ENCODE assay signal across 12 cellular contexts in genomic region chr4:10983274-10983673, GRCh38.
DNase-seq lines count a peak whose midpoint lies in the region; ATAC-seq and TF ChIP-seq lines count a peak whose summit lies in the region.
"Had no signal": no experiment of that assay in that cellular context is flagged by ENCODE, and none has a peak within 500 bp of the region (broad histone marks: within the 10 kb centered on the region; RNA-seq: fewer than 3 reads in every experiment).

No MANE protein-coding gene starts in this region.

- H3K27ac ChIP-seq in breast epithelium (no peak overlapping the region), Karpas-422 (ENCODE audit: low read length) (no peak overlapping the region)
- H3K27ac ChIP-seq: psoas muscle had no signal

- no peak overlapping the region for H3K27ac Mint-ChIP-seq in MCF 10A (ENCODE audit: low read depth, unreplicated experiment)
- H3K27ac Mint-ChIP-seq in stimulated activated naive B cell treated with anti-CD40 and anti-IgM and Interleukin-4, amounts not matched to agents 10 μg/mL and 1 μg/mL and 100 μg/mL, for 72 hours, result no peak overlapping the region

- H3K27me3 ChIP-seq in breast epithelium (no peaks in the 10 kb centered on the region), Karpas-422 (ENCODE audit: low read length) (no peaks in the 10 kb centered on the region)

- no peak overlapping the region for H3K4me2 ChIP-seq in Karpas-422 (ENCODE audit: low read depth, low read length, poor library complexity, severe bottlenecking)

- no peak for TF ChIP-seq CTCF in MCF 10A (IDR thresholded peaks at IDR 0.05; ENCODE audit: unreplicated experiment)
- TF ChIP-seq CTCF in breast epithelium (IDR thresholded peaks at IDR 0.05), result no peak

- ATAC-seq in HG02938 (IDR thresholded peaks at IDR 0.05; ENCODE audit: unreplicated experiment) (peak; percentile 64), HG03045 (IDR thresholded peaks at IDR 0.05; ENCODE audit: unreplicated experiment) (no peak)
- peak; percentile 89 to 91 for ATAC-seq in stimulated activated naive B cell treated with anti-CD40 and anti-IgM and Interleukin-4, amounts not matched to agents 10 μg/mL and 1 μg/mL and 100 μg/mL, for 72 hours (replicated peaks)
- ATAC-seq: psoas muscle had no signal

- no peaks in the 10 kb centered on the region for H3K36me3 ChIP-seq in breast epithelium
- H3K36me3 ChIP-seq in Karpas-422 (ENCODE audit: insufficient read depth, low read length), result no peaks in the 10 kb centered on the region

- no peaks in the 10 kb centered on the region for H3K79me2 ChIP-seq in Karpas-422 (ENCODE audit: low read length)

- no peak overlapping the region for H3K4me3 Mint-ChIP-seq in MCF 10A (ENCODE audit: unreplicated experiment)
- peak overlapping the region in 1 of 2 donors; percentile 19 for H3K4me3 Mint-ChIP-seq in stimulated activated naive B cell treated with anti-CD40 and anti-IgM and Interleukin-4, amounts not matched to agents 10 μg/mL and 1 μg/mL and 100 μg/mL, for 72 hours

- H3K4me1 Mint-ChIP-seq in MCF 10A (ENCODE audit: insufficient read depth, unreplicated experiment), result no peaks in the 10 kb centered on the region
- peaks cover 18 to 20% of the 10 kb centered on the region in 2 donors for H3K4me1 Mint-ChIP-seq in stimulated activated naive B cell treated with anti-CD40 and anti-IgM and Interleukin-4, amounts not matched to agents 10 μg/mL and 1 μg/mL and 100 μg/mL, for 72 hours

- no peak overlapping the region for H3K9ac ChIP-seq in Karpas-422 (ENCODE audit: low read length)

- TF ChIP-seq POLR2A in breast epithelium (IDR thresholded peaks at IDR 0.05), result no peak

- peaks cover 48% of the 10 kb centered on the region for H3K9me3 Mint-ChIP-seq in MCF 10A (ENCODE audit: unreplicated experiment)
- peaks cover 0 to 1% of the 10 kb centered on the region in 2 donors for H3K9me3 Mint-ChIP-seq in stimulated activated naive B cell treated with anti-CD40 and anti-IgM and Interleukin-4, amounts not matched to agents 10 μg/mL and 1 μg/mL and 100 μg/mL, for 72 hours

- H3K36me3 Mint-ChIP-seq in MCF 10A (ENCODE audit: insufficient read depth, unreplicated experiment), result no peaks in the 10 kb centered on the region
- H3K36me3 Mint-ChIP-seq in stimulated activated naive B cell treated with anti-CD40 and anti-IgM and Interleukin-4, amounts not matched to agents 10 μg/mL and 1 μg/mL and 100 μg/mL, for 72 hours, result no peaks in the 10 kb centered on the region

- no peaks in the 10 kb centered on the region for H3K27me3 Mint-ChIP-seq in MCF 10A (ENCODE audit: insufficient read depth, unreplicated experiment)
- no peaks in the 10 kb centered on the region for H3K27me3 Mint-ChIP-seq in stimulated activated naive B cell treated with anti-CD40 and anti-IgM and Interleukin-4, amounts not matched to agents 10 μg/mL and 1 μg/mL and 100 μg/mL, for 72 hours

- intact Hi-C loops in MCF 10A (cut with micrococcal nuclease) (no loop called here), breast epithelium (cut with DNase I; ENCODE audit: low total_unique reads) (loop anchor here (5.0 kb wide), 1 partner anchor 601 kb away; no protein-coding TSS in a partner anchor)

- no peak overlapping the region for H2AFZ ChIP-seq in Karpas-422 (ENCODE audit: low read length)

- DNase-seq in MCF 10A (ENCODE audit: unreplicated experiment), result peak; percentile 11
- no peak for DNase-seq in breast epithelium (ENCODE audit: low spot score in 2 of 2)
- peak; percentile 1 for DNase-seq in T-helper 9 cell
- peak; percentile 15 for DNase-seq in stimulated activated naive B cell treated with anti-CD40 and anti-IgM and Interleukin-4, amounts not matched to agents 10 μg/mL and 1 μg/mL and 100 μg/mL, for 72 hours
- DNase-seq in inferior parietal cortex (ENCODE audit: extremely low spot score), result no peak
- no peak for DNase-seq in Karpas-422
- DNase-seq: activated CD4-positive, CD25-positive, alpha-beta regulatory T cell treated with anti-CD3 and anti-CD28 coated beads, Interleukin-2, amount 50 U/mL, for 72 hours; erythroblast; NCI-H1105 treated with DMSO at 0.1 percent for 48 hours; psoas muscle had no signal

- no peak overlapping the region for H3K4me3 ChIP-seq in breast epithelium
- H3K4me3 ChIP-seq in Karpas-422 (ENCODE audit: low read length), result no peak overlapping the region
- H3K4me3 ChIP-seq: psoas muscle had no signal

- BruUV-seq in MCF 10A (replicated peaks; lab: Mats Ljungman, UMichigan), result no TSS peak

- H4K20me1 ChIP-seq in Karpas-422 (ENCODE audit: insufficient read depth, low read depth, low read length), result no peaks in the 10 kb centered on the region

- no peaks in the 10 kb centered on the region for H3K4me1 ChIP-seq in breast epithelium
- H3K4me1 ChIP-seq in Karpas-422 (ENCODE audit: low read length), result no peaks in the 10 kb centered on the region
- H3K4me1 ChIP-seq: psoas muscle had no signal

- CTCF ChIA-PET in MCF 10A (lab: Yijun Ruan, JAX), result interaction anchor here (0.9 kb wide), 1 partner anchor 56 kb away, joined by 3 read pairs; no protein-coding TSS in a partner anchor

- POLR2A ChIA-PET in MCF 10A (lab: Yijun Ruan, JAX), result no interaction called here

- H3K9me3 ChIP-seq in breast epithelium (no peaks in the 10 kb centered on the region), Karpas-422 (ENCODE audit: low read length) (peaks cover 18% of the 10 kb centered on the region)
- H3K9me3 ChIP-seq: psoas muscle had no signal

- no peaks in the 10 kb centered on the region for H3K9me2 ChIP-seq in Karpas-422 (replicated peaks; ENCODE audit: insufficient read depth, low read length)

Comparison
In these comparisons a context has a peak if more than half of its experiments do, and no peak if none do; other contexts are left out.
1. DNase-seq: peak in MCF 10A (single experiment), T-helper 9 cell (single experiment) and stimulated activated naive B cell treated with anti-CD40 and anti-IgM and Interleukin-4, amounts not matched to agents 10 μg/mL and 1 μg/mL and 100 μg/mL, for 72 hours (single experiment); none in breast epithelium (0 of 2), inferior parietal cortex (single experiment) and Karpas-422 (single experiment).